10 cellular contexts compared by ENCODE assay signal in genomic region chr2:209663149-209663548, GRCh38.
DNase-seq lines count a peak whose midpoint lies in the region; ATAC-seq and TF ChIP-seq lines count a peak whose summit lies in the region.
"Had no signal": no experiment of that assay in that cellular context is flagged by ENCODE, and none has a peak within 500 bp of the region (broad histone marks: within the 10 kb centered on the region; RNA-seq: fewer than 3 reads in every experiment).

No MANE protein-coding gene starts in this region.

- no peak overlapping the region for H3K27ac ChIP-seq in brain microvascular endothelial cell

- H3K36me3 Mint-ChIP-seq in stimulated activated memory B cell treated with anti-CD40 and anti-IgM and Interleukin-4, amounts not matched to agents 10 μg/mL and 1 μg/mL and 100 μg/mL, for 72 hours = no peaks in the 10 kb centered on the region
- H3K36me3 Mint-ChIP-seq in activated T-helper 2 cell treated with anti-CD3 and anti-CD28 coated beads, Interferon-gamma antibody, Interleukin-2, Interleukin-4, amounts not matched to agents 10 μg/mL and 5 μg/mL and 100 μg/mL, durations not matched to agents 14 hours and 24 hours and 36 hours (ENCODE audit: low read depth) = no peaks in the 10 kb centered on the region

- no peaks in the 10 kb centered on the region for H3K27me3 ChIP-seq in brain microvascular endothelial cell (replicated peaks)

- DNase-seq in HT-29 (ENCODE audit: low spot score) = peak; percentile 5
- DNase-seq in brain microvascular endothelial cell = peak; percentile 55
- peak; percentile 21 for DNase-seq in myocyte (ENCODE audit: low read depth)
- DNase-seq in activated T-helper 2 cell treated with anti-CD3 and anti-CD28 coated beads, Interferon-gamma antibody, Interleukin-2, Interleukin-4, amounts not matched to agents 10 μg/mL and 5 μg/mL and 100 μg/mL, durations not matched to agents 14 hours and 24 hours and 36 hours (ENCODE audit: low spot score) = no peak
- DNase-seq: activated naive CD4-positive, alpha-beta T cell treated with Interleukin-2 at 50 U/mL for 16 hours; T-helper 2 cell had no signal

- in situ Hi-C loops in brain microvascular endothelial cell (cut with HindIII; ENCODE audit: low pct_ligation_motif_present, low sequenced_read_pairs) = no loop called here

- H3K27ac Mint-ChIP-seq in stimulated activated memory B cell treated with anti-CD40 and anti-IgM and Interleukin-4, amounts not matched to agents 10 μg/mL and 1 μg/mL and 100 μg/mL, for 72 hours = no peak overlapping the region
- no peak overlapping the region for H3K27ac Mint-ChIP-seq in activated T-helper 2 cell treated with anti-CD3 and anti-CD28 coated beads, Interferon-gamma antibody, Interleukin-2, Interleukin-4, amounts not matched to agents 10 μg/mL and 5 μg/mL and 100 μg/mL, durations not matched to agents 14 hours and 24 hours and 36 hours

- ATAC-seq in GM19351 (IDR thresholded peaks at IDR 0.05; ENCODE audit: unreplicated experiment) = peak; percentile 72
- ATAC-seq in HG03025 (IDR thresholded peaks at IDR 0.05; ENCODE audit: low FRiP score, unreplicated experiment) = no peak
- ATAC-seq in stimulated activated memory B cell treated with anti-CD40 and anti-IgM and Interleukin-4, amounts not matched to agents 10 μg/mL and 1 μg/mL and 100 μg/mL, for 72 hours = no peak
- ATAC-seq in GM21423 (IDR thresholded peaks at IDR 0.05; ENCODE audit: unreplicated experiment) = no peak

- no peaks in the 10 kb centered on the region for H3K36me3 ChIP-seq in brain microvascular endothelial cell (replicated peaks)

- H3K4me1 Mint-ChIP-seq in stimulated activated memory B cell treated with anti-CD40 and anti-IgM and Interleukin-4, amounts not matched to agents 10 μg/mL and 1 μg/mL and 100 μg/mL, for 72 hours = no peaks in the 10 kb centered on the region
- H3K4me1 Mint-ChIP-seq in activated T-helper 2 cell treated with anti-CD3 and anti-CD28 coated beads, Interferon-gamma antibody, Interleukin-2, Interleukin-4, amounts not matched to agents 10 μg/mL and 5 μg/mL and 100 μg/mL, durations not matched to agents 14 hours and 24 hours and 36 hours (ENCODE audit: low read depth) = no peaks in the 10 kb centered on the region

- H3K27me3 Mint-ChIP-seq in stimulated activated memory B cell treated with anti-CD40 and anti-IgM and Interleukin-4, amounts not matched to agents 10 μg/mL and 1 μg/mL and 100 μg/mL, for 72 hours = no peaks in the 10 kb centered on the region
- no peaks in the 10 kb centered on the region for H3K27me3 Mint-ChIP-seq in activated T-helper 2 cell treated with anti-CD3 and anti-CD28 coated beads, Interferon-gamma antibody, Interleukin-2, Interleukin-4, amounts not matched to agents 10 μg/mL and 5 μg/mL and 100 μg/mL, durations not matched to agents 14 hours and 24 hours and 36 hours (ENCODE audit: low read depth)

- H3K4me3 Mint-ChIP-seq in stimulated activated memory B cell treated with anti-CD40 and anti-IgM and Interleukin-4, amounts not matched to agents 10 μg/mL and 1 μg/mL and 100 μg/mL, for 72 hours = no peak overlapping the region
- no peak overlapping the region for H3K4me3 Mint-ChIP-seq in activated T-helper 2 cell treated with anti-CD3 and anti-CD28 coated beads, Interferon-gamma antibody, Interleukin-2, Interleukin-4, amounts not matched to agents 10 μg/mL and 5 μg/mL and 100 μg/mL, durations not matched to agents 14 hours and 24 hours and 36 hours (ENCODE audit: low read depth)

- intact Hi-C loops in activated T-helper 2 cell treated with anti-CD3 and anti-CD28 coated beads, Interferon-gamma antibody, Interleukin-2, Interleukin-4, amounts not matched to agents 10 μg/mL and 5 μg/mL and 100 μg/mL, durations not matched to agents 14 hours and 24 hours and 36 hours (cut with micrococcal nuclease) = no loop called here

- no peak for TF ChIP-seq CTCF in brain microvascular endothelial cell (IDR thresholded peaks at IDR 0.05; ENCODE audit: low read depth, low read length, missing control alignments)

- H3K9me3 Mint-ChIP-seq in stimulated activated memory B cell treated with anti-CD40 and anti-IgM and Interleukin-4, amounts not matched to agents 10 μg/mL and 1 μg/mL and 100 μg/mL, for 72 hours = no peaks in the 10 kb centered on the region
- no peaks in the 10 kb centered on the region for H3K9me3 Mint-ChIP-seq in activated T-helper 2 cell treated with anti-CD3 and anti-CD28 coated beads, Interferon-gamma antibody, Interleukin-2, Interleukin-4, amounts not matched to agents 10 μg/mL and 5 μg/mL and 100 μg/mL, durations not matched to agents 14 hours and 24 hours and 36 hours

- H3K4me3 ChIP-seq in brain microvascular endothelial cell (ENCODE audit: low read depth, low read length) = no peak overlapping the region
